2 cellular contexts compared by ENCODE assay signal in genomic region chr7:14184292-14184864, GRCh38.
TF ChIP-seq lines count a peak whose summit lies in the region.

No MANE protein-coding gene starts in this region.

TF ChIP-seq in GM23338, 12 proteins besides CTCF, POLR2A, EP300 and RAD21 (continued from another document):
- no peak for TF ChIP-seq ZNF462 (CRISPR knock-in tag; IDR thresholded peaks at IDR 0.05)
- TF ChIP-seq REST (IDR thresholded peaks at IDR 0.05; ENCODE audit: unreplicated experiment) = no peak
- no peak for TF ChIP-seq STAT1 (IDR thresholded peaks at IDR 0.05; ENCODE audit: unreplicated experiment)
- TF ChIP-seq ZNF331 (CRISPR knock-in tag; IDR thresholded peaks at IDR 0.05; ENCODE audit: low read depth) = no peak
- no peak for TF ChIP-seq ETS1 (IDR thresholded peaks at IDR 0.05)
- no peak for TF ChIP-seq ZNF114 (CRISPR knock-in tag; IDR thresholded peaks at IDR 0.05)
- TF ChIP-seq EZH2phosphoT487 (IDR thresholded peaks at IDR 0.05; ENCODE audit: unreplicated experiment) = no peak
- no peak for TF ChIP-seq NANOG (IDR thresholded peaks at IDR 0.05; ENCODE audit: borderline replicate concordance)
- TF ChIP-seq EZH2 (IDR thresholded peaks at IDR 0.05; ENCODE audit: low read depth, unreplicated experiment) = no peak
TF ChIP-seq in GM23338: peak in this region for 0.

TF ChIP-seq in K562, 482 proteins besides CTCF, POLR2A, EP300 and RAD21 (continued from another document):
- TF ChIP-seq PBX2 (CRISPR knock-in tag; IDR thresholded peaks at IDR 0.05; ENCODE audit: low read depth) (no peak), PBX2 (tag; conservative IDR thresholded peaks at IDR 0.05; ENCODE audit: low read depth) (no peak)
